In genomic region chr7:123548406-123548805, GRCh38 we compare ENCODE assay signal across 1 cellular context.
TF ChIP-seq lines count a peak whose summit lies in the region.

No MANE protein-coding gene starts in this region.

TF ChIP-seq in K562, 482 proteins besides CTCF, POLR2A, EP300 and RAD21:
- TF ChIP-seq ZBTB34 (CRISPR knock-in tag; IDR thresholded peaks at IDR 0.05) (no peak), SMARCA5 (IDR thresholded peaks at IDR 0.05) (no peak), TRIM25 (IDR thresholded peaks at IDR 0.05; ENCODE audit: borderline replicate concordance) (no peak), CC2D1A (IDR thresholded peaks at IDR 0.05) (no peak), PRMT5 (CRISPR knock-in tag; IDR thresholded peaks at IDR 0.05) (no peak), JUN (IDR thresholded peaks at IDR 0.05; ENCODE audit: borderline replicate concordance, low read depth, low read length) (no peak), JUN (CRISPR knock-in tag; IDR thresholded peaks at IDR 0.05; ENCODE audit: borderline replicate concordance) (no peak), CHCHD3 (CRISPR knock-in tag; IDR thresholded peaks at IDR 0.05) (no peak), TCF15 (CRISPR knock-in tag; IDR thresholded peaks at IDR 0.05) (no peak), ZKSCAN1 (IDR thresholded peaks at IDR 0.05; ENCODE audit: low read depth, low read length) (no peak), GATAD2B (IDR thresholded peaks at IDR 0.05; ENCODE audit: borderline replicate concordance) (no peak), ZBTB49 (CRISPR knock-in tag; IDR thresholded peaks at IDR 0.05; ENCODE audit: borderline replicate concordance) (no peak), ZNF280A (IDR thresholded peaks at IDR 0.05; ENCODE audit: low read depth, partially characterized antibody) (no peak), FOXA1 (IDR thresholded peaks at IDR 0.05; ENCODE audit: borderline replicate concordance) (no peak), PHB (CRISPR knock-in tag; IDR thresholded peaks at IDR 0.05) (no peak), ZNF174 (CRISPR knock-in tag; IDR thresholded peaks at IDR 0.05) (no peak), EZH2 (IDR thresholded peaks at IDR 0.05; ENCODE audit: borderline replicate concordance, low read depth, low read length) (no peak), PHF8 (IDR thresholded peaks at IDR 0.05; ENCODE audit: borderline replicate concordance, low read length) (no peak), GTF2B (IDR thresholded peaks at IDR 0.05; ENCODE audit: extremely low read depth, insufficient read length) (no peak), HMGN3 (IDR thresholded peaks at IDR 0.05; ENCODE audit: borderline replicate concordance, extremely low read depth, insufficient read length, low read depth, low read length) (no peak)
